8 cellular contexts compared by ENCODE assay signal in genomic region chr16:87860553-87861299, GRCh38. TPM values are rescaled to one million over a fixed set of nuclear protein-coding genes. Genes with fewer than 3 reads are reported as not detected.
DNase-seq lines count a peak whose midpoint lies in the region; ATAC-seq, FAIRE-seq and TF ChIP-seq lines count a peak whose summit lies in the region.

No MANE protein-coding gene starts in this region.

- H3K4me3 ChIP-seq in HepG2 (replicated peaks in 1 of 3; ENCODE audit: insufficient read depth in 1 of 3, low read depth in 2 of 3, low read length in 3 of 3) (peak overlapping the region; percentile 6 to 66 (median 49); a peak in 5 of 6 replicates), right lobe of liver (no peak overlapping the region), foreskin fibroblast (ENCODE audit: low read depth in 1 of 2, low read length in 2 of 2) (no peak overlapping the region), testis (no peak overlapping the region)

- H3K9ac ChIP-seq in HepG2 (ENCODE audit: insufficient read depth, low read depth, low read length) = peak overlapping the region; percentile 71

- TF ChIP-seq EP300 in HepG2 (IDR thresholded peaks at IDR 0.05; ENCODE audit: low read depth in 2 of 2, low read length in 2 of 2) = peak in 1 of 2 experiments; percentile 40; a peak in 1 of 4 replicates
- TF ChIP-seq EP300 in HepG2 (CRISPR knock-in tag; IDR thresholded peaks at IDR 0.05; ENCODE audit: borderline replicate concordance) = peak; percentile 53; the same call in 1 of the 2 replicates

- 0 out of 2 replicates have a peak, but pooled peaks have one; percentile 7 for TF ChIP-seq RAD21 in HepG2 (CRISPR knock-in tag; IDR thresholded peaks at IDR 0.05)

- in situ Hi-C loops in HepG2 (cut with HindIII; ENCODE audit: extremely low pct_ligation_motif_present, low pct_unique_long_range_greater_than_20kb) = loop anchor here (25.0 kb wide), 1 partner anchor 473 kb away; the partner anchor contains the start of genes FBXO31 and MAP1LC3B

- 28% methylated on average over 21 of the region's 26 CpGs for WGBS in HepG2 (ENCODE audit: low lambda C conversion rate)
- 82% methylated on average over 7 of the region's 26 CpGs for WGBS in right lobe of liver (ENCODE audit: insufficient coverage, low coverage, low lambda C conversion rate, missing lambda C conversion rate)
- 56 to 71% methylated on average over 17 to 26 of the region's 26 CpGs for WGBS in testis, 2 donors

- H3K9me3 ChIP-seq in HepG2 (ENCODE audit: low read length) (no peaks in the 10 kb centered on the region), right lobe of liver (no peaks in the 10 kb centered on the region), testis (no peaks in the 10 kb centered on the region)

- H2AFZ ChIP-seq in HepG2 (ENCODE audit: low read length) = no peak overlapping the region

- H3K4me2 ChIP-seq in HepG2 (ENCODE audit: low read depth, low read length) = peak overlapping the region; percentile 77

- CTCF ChIA-PET in HepG2 (lab: Yijun Ruan, JAX; ENCODE audit: low intra/inter-chr PET ratio, low total read pairs) = no interaction called here

- H3K79me2 ChIP-seq in HepG2 (ENCODE audit: insufficient read depth, low read length) = peaks cover 92% of the 10 kb centered on the region

- TF ChIP-seq CTCF in HepG2 (CRISPR knock-in tag; IDR thresholded peaks at IDR 0.05) = no peak
- no peak for TF ChIP-seq CTCF in right lobe of liver (IDR thresholded peaks at IDR 0.05)
- TF ChIP-seq CTCF in foreskin fibroblast (IDR thresholded peaks at IDR 0.05; ENCODE audit: low read depth, low read length) = no peak
- TF ChIP-seq CTCF in testis (IDR thresholded peaks at IDR 0.05) = no peak

- no TSS peak for BruUV-seq in HepG2 (replicated peaks; lab: Mats Ljungman, UMichigan)

- ATAC-seq in HepG2 (peak; percentile 9), right lobe of liver (no peak), GM21576 (IDR thresholded peaks at IDR 0.05; ENCODE audit: unreplicated experiment) (no peak), GM19351 (IDR thresholded peaks at IDR 0.05; ENCODE audit: unreplicated experiment) (no peak)

- peaks cover 97% of the 10 kb centered on the region for H3K4me1 ChIP-seq in HepG2 (ENCODE audit: insufficient read depth, low read length)
- peaks cover 0 to 16% (median 0%) of the 10 kb centered on the region in 4 donors for H3K4me1 ChIP-seq in right lobe of liver
- H3K4me1 ChIP-seq in testis = peaks cover 48% of the 10 kb centered on the region

- H3K36me3 ChIP-seq in HepG2 (replicated peaks in 1 of 2; ENCODE audit: control insufficient read depth in 1 of 2, insufficient read depth in 2 of 2, low read length in 2 of 2) (peaks cover 3 to 11% of the 10 kb centered on the region in 2 experiments; a peak in 4 of 5 replicates), right lobe of liver (no peaks in the 10 kb centered on the region), testis (ENCODE audit: low read depth, missing control alignments) (no peaks in the 10 kb centered on the region)

- intact Hi-C loops in HepG2 (cut with micrococcal nuclease; ENCODE audit: unreplicated experiment) (no loop called here), right lobe of liver (cut with DNase I) (no loop called here), testis (cut with DNase I; ENCODE audit: low total_unique reads) (no loop called here)

- DNase-seq in HepG2 (ENCODE audit: low spot score) (peak; percentile 84), right lobe of liver (no peak), T1000 (lab: John Stamatoyannopoulos, UW) (peak; percentile 15), foreskin fibroblast (peak; percentile 69 to 79), testis (no peak), SW 1271 (lab: John Stamatoyannopoulos, UW) (no peak)

- peaks cover 56% of the 10 kb centered on the region for H4K20me1 ChIP-seq in HepG2 (ENCODE audit: insufficient read depth, low read length)

- H3K27me3 ChIP-seq in HepG2 (ENCODE audit: control insufficient read depth in 1 of 2, insufficient read depth in 2 of 2, low read length in 2 of 2) = no peaks in the 10 kb centered on the region
- no peaks in the 10 kb centered on the region for H3K27me3 ChIP-seq in right lobe of liver
- H3K27me3 ChIP-seq in testis = no peaks in the 10 kb centered on the region

- peak; percentile 64 for FAIRE-seq in HepG2 (lab: Jason Lieb, UNC)

- TF ChIP-seq POLR2A in HepG2 (IDR thresholded peaks at IDR 0.05; ENCODE audit: insufficient read depth in 1 of 2, low read depth in 2 of 2, low read length in 2 of 2) (peak in 1 of 2 experiments; percentile 43; a peak in 3 of 4 replicates), right lobe of liver (IDR thresholded peaks at IDR 0.05) (no peak), testis (IDR thresholded peaks at IDR 0.05) (no peak)

- POLR2A ChIA-PET in HepG2 (lab: Yijun Ruan, JAX) = interaction anchor here (0.9 to 13.8 kb wide), 10 partner anchors 7 to 95 kb away, joined by 3 to 399 read pairs (median 4); partner anchors contain the start of genes KLHDC4 and SLC7A5

- H3K27ac ChIP-seq in HepG2 (ENCODE audit: extremely low read length, insufficient read depth, low read length) (peak overlapping the region; percentile 98), right lobe of liver (no peak overlapping the region), testis (peak overlapping the region; percentile 4 to 23)

TF ChIP-seq in HepG2, 621 proteins besides CTCF, POLR2A, EP300 and RAD21 (continues in another document):
- TF ChIP-seq PCBP2 (optimal IDR thresholded peaks at IDR 0.05; ENCODE audit: low read depth, low read length, poor library complexity, severe bottlenecking) = no peak
- TF ChIP-seq KDM2A (CRISPR knock-in tag; IDR thresholded peaks at IDR 0.05; ENCODE audit: borderline replicate concordance, low read depth) = peak; percentile 68; the same call in 1 of the 2 replicates
- TF ChIP-seq ZBTB4 (CRISPR knock-in tag; IDR thresholded peaks at IDR 0.05; ENCODE audit: borderline replicate concordance) = no peak
- 0 out of 2 replicates have a peak, but pooled peaks have one; percentile 60 for TF ChIP-seq ZNF543 (CRISPR knock-in tag; IDR thresholded peaks at IDR 0.05)
- no peak; the same call in 1 of the 2 replicates for TF ChIP-seq KLF9 (CRISPR knock-in tag; IDR thresholded peaks at IDR 0.05; ENCODE audit: low read depth)
- TF ChIP-seq YY1 (IDR thresholded peaks at IDR 0.05; ENCODE audit: insufficient read depth, insufficient replicate concordance, low read depth, low read length) = no peak
- peak; percentile 58; the same call in 1 of the 2 replicates for TF ChIP-seq DPF2 (CRISPR knock-in tag; IDR thresholded peaks at IDR 0.05; ENCODE audit: borderline replicate concordance, low read depth)

RNA-seq across cellular contexts. Expression of gene SLC7A5, which starts 8.6 kb away (rescaled TPM):
- total RNA-seq in HepG2 (2016; rRNA removed; fragmentation: Illumina TruSeq; extraction: Trizol) (84.4 and 155 TPM in 2 replicates), right lobe of liver (10 to 100 TPM in 5 of 6 experiments, 1 to 10 TPM in 1; 7.0 to 16.3 (median 12.4) TPM), testis (100 to 1,000 TPM; 263 to 290 TPM)
- 20.4 and 21.0 TPM in 2 replicates for total RNA-seq in HepG2 (2016; cell fraction: cytosol; rRNA removed; fragmentation: Illumina TruSeq; extraction: Trizol; ENCODE audit: low read depth)
- total RNA-seq in HepG2 (2016; cell fraction: insoluble cytoplasmic fraction; rRNA removed; fragmentation: Illumina TruSeq; extraction: Trizol) = 65.4 and 165 TPM in 2 replicates
- total RNA-seq in HepG2 (2016; cell fraction: membrane; rRNA removed; fragmentation: Illumina TruSeq; extraction: Trizol) = 76.8 and 82.0 TPM in 2 replicates
- total RNA-seq in HepG2 (2016; cell fraction: nucleus; rRNA removed; fragmentation: Illumina TruSeq; extraction: Trizol) = 144 and 171 TPM in 2 replicates
- polyA plus RNA-seq in HepG2 (2011; rRNA removed) (79.6 and 84.0 TPM in 2 replicates), testis (ENCODE audit: insufficient read depth, low read depth, low replicate concordance) (179 TPM)
- polyA plus RNA-seq in HepG2 (2011; cell fraction: cytosol; rRNA removed) = 58.4 and 80.8 TPM in 2 replicates
- polyA plus RNA-seq in HepG2 (2011; cell fraction: nucleus; rRNA removed) = 118 and 147 TPM in 2 replicates
- 135 and 207 TPM in 2 replicates for polyA plus RNA-seq in HepG2 (2012)
- 17.8 and 19.1 TPM in 2 replicates for polyA plus RNA-seq in HepG2 (2016; cell fraction: cytosol; fragmentation: Illumina TruSeq; extraction: Trizol; ENCODE audit: low read depth)
- 93.2 and 121 TPM in 2 replicates for polyA plus RNA-seq in HepG2 (2016; cell fraction: insoluble cytoplasmic fraction; fragmentation: Illumina TruSeq; extraction: Trizol; ENCODE audit: low read depth)
- 56.5 and 59.3 TPM in 2 replicates for polyA plus RNA-seq in HepG2 (2016; cell fraction: membrane; fragmentation: Illumina TruSeq; extraction: Trizol; ENCODE audit: low read depth)
- 307 and 313 TPM in 2 replicates for polyA plus RNA-seq in HepG2 (2016; cell fraction: nucleus; fragmentation: Illumina TruSeq; extraction: Trizol; ENCODE audit: insufficient read depth, low read depth)
- polyA minus RNA-seq in HepG2 (2011; rRNA and poly(A)+ RNA removed; ENCODE audit: low replicate concordance) = 157 and 170 TPM in 2 replicates
- 88.7 and 88.8 TPM in 2 replicates for polyA minus RNA-seq in HepG2 (2011; cell fraction: cytosol; rRNA and poly(A)+ RNA removed)
- 35.7 and 42.5 TPM in 2 replicates for polyA minus RNA-seq in HepG2 (2011; cell fraction: nucleus; rRNA and poly(A)+ RNA removed)

Comparison
In these comparisons a context has a peak if more than half of its experiments do, and no peak if none do; other contexts are left out.
1. DNase-seq: peak in HepG2 (single experiment), T1000 (single experiment) and foreskin fibroblast (2 of 2); none in right lobe of liver (0 of 3), testis (single experiment) and SW 1271 (0 of 2).
2. H3K27ac ChIP-seq: peak in HepG2 (single experiment) and testis (2 of 2); none in right lobe of liver (0 of 3).
3. H3K4me3 ChIP-seq: peak in HepG2 (3 of 3); none in right lobe of liver (0 of 3), foreskin fibroblast (0 of 2) and testis (0 of 2).